In the genomic region with DNA sequence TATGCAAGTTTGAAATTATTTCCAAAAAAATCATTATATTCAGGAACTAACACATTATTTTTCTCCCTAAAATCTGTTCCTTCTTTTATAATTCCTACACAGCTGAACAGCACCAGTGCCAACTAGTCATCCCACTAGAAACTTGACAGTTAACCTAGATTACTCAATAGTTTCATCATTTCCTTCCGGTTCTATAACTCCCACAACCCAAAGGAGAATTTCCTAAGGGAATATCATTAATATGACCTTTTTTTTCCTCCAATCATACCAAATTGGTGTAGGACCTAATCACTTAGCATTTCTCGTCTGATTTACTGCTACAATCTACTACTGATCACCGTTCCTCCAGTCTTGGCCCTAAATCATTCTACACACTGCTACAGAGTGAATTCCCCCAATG, we compare ENCODE assay signal across 10 cellular contexts. TPM values are rescaled to one million over a fixed set of nuclear protein-coding genes. Genes with fewer than 3 reads are reported as not detected.
DNase-seq lines count a peak whose midpoint lies in the region; ATAC-seq and TF ChIP-seq lines count a peak whose summit lies in the region.
"Had no signal": no experiment of that assay in that cellular context is flagged by ENCODE, and none has a peak within 500 bp of the region (broad histone marks: within the 10 kb centered on the region; RNA-seq: fewer than 3 reads in every experiment).

No MANE protein-coding gene starts in this region.

- TF ChIP-seq CTCF in foreskin fibroblast (IDR thresholded peaks at IDR 0.05; ENCODE audit: low read depth, low read length) (no peak), GM13977 (IDR thresholded peaks at IDR 0.05; ENCODE audit: extremely low read depth, insufficient read depth, missing control alignments) (no peak), mucosa of descending colon (IDR thresholded peaks at IDR 0.05) (no peak)

- TF ChIP-seq POLR2A in GM18505 (IDR thresholded peaks at IDR 0.05; ENCODE audit: borderline replicate concordance, extremely low read depth, insufficient read depth, insufficient read length) = no peak

- H3K36me3 ChIP-seq in SJSA1 (peaks cover 14% of the 10 kb centered on the region), subcutaneous abdominal adipose tissue (ENCODE audit: control insufficient read depth in 5 of 5, insufficient read depth in 5 of 5, low read length in 5 of 5) (no peaks in the 10 kb centered on the region), mucosa of descending colon (ENCODE audit: low read depth) (no peaks in the 10 kb centered on the region)
- H3K36me3 ChIP-seq: tibial artery had no signal

- peak overlapping the region; percentile 46 for H3K27ac ChIP-seq in SJSA1
- peak overlapping the region; percentile 53 for H3K27ac ChIP-seq in subcutaneous abdominal adipose tissue (ENCODE audit: low read depth, low read length)
- H3K27ac ChIP-seq: tibial artery had no signal

- in situ Hi-C loops in GM13977 (cut with MboI; ENCODE audit: low pct_unique_long_range_greater_than_20kb, low sequenced_read_pairs, unreplicated experiment) = no loop called here

- intact Hi-C loops in mucosa of descending colon (cut with DNase I, micrococcal nuclease) = no loop called here

- peak overlapping the region in 1 of 5 donors; percentile 24 for H3K9ac ChIP-seq in subcutaneous abdominal adipose tissue (ENCODE audit: low read length in 5 of 5)

- H3K4me3 ChIP-seq in SJSA1 = no peak overlapping the region
- H3K4me3 ChIP-seq in foreskin fibroblast (ENCODE audit: low read depth in 1 of 2, low read length in 2 of 2) = no peak overlapping the region
- H3K4me3 ChIP-seq in subcutaneous abdominal adipose tissue (ENCODE audit: low read depth in 1 of 5, low read length in 5 of 5) = no peak overlapping the region
- H3K4me3 ChIP-seq in mucosa of descending colon = no peak overlapping the region
- H3K4me3 ChIP-seq: tibial artery had no signal

- DNase-seq in SKM-1 treated with dmso at 0.1 percent for 144 hours (lab: John Stamatoyannopoulos, UW; ENCODE audit: unreplicated experiment) (peak; percentile 13), SKM-1 (lab: John Stamatoyannopoulos, UW; ENCODE audit: unreplicated experiment) (no peak), SJSA1 (ENCODE audit: low read depth in 1 of 2, low spot score in 2 of 2) (no peak), foreskin fibroblast (peak; percentile 51 to 83), GM13977 (ENCODE audit: low spot score) (no peak), mucosa of descending colon (no peak)
- DNase-seq: NCI-H524 had no signal

- H3K9me3 ChIP-seq in SJSA1 (replicated peaks) (0 out of 2 replicates have a peak, but pooled peaks cover 3% of the 10 kb centered on the region), subcutaneous abdominal adipose tissue (ENCODE audit: control insufficient read depth in 5 of 5, low read length in 5 of 5) (no peaks in the 10 kb centered on the region), mucosa of descending colon (no peaks in the 10 kb centered on the region)
- H3K9me3 ChIP-seq: tibial artery had no signal

- ATAC-seq in GM18505 (IDR thresholded peaks at IDR 0.05; ENCODE audit: unreplicated experiment) = no peak
- no peak for ATAC-seq in mucosa of descending colon

- peaks cover 8% of the 10 kb centered on the region for H3K4me1 ChIP-seq in SJSA1 (replicated peaks)
- peaks cover 0 to 29% (median 26%) of the 10 kb centered on the region in 5 donors for H3K4me1 ChIP-seq in subcutaneous abdominal adipose tissue (ENCODE audit: control insufficient read depth in 5 of 5, insufficient read depth in 5 of 5, low read length in 5 of 5)
- no peaks in the 10 kb centered on the region for H3K4me1 ChIP-seq in mucosa of descending colon (ENCODE audit: low read depth)

- H3K27me3 ChIP-seq in SJSA1 (replicated peaks) (no peaks in the 10 kb centered on the region), subcutaneous abdominal adipose tissue (ENCODE audit: control insufficient read depth in 5 of 5, insufficient read depth in 4 of 5, low read length in 5 of 5) (no peaks in the 10 kb centered on the region)
- H3K27me3 ChIP-seq: tibial artery had no signal

RNA-seq across cellular contexts. Expression of a gene that starts 45.9 kb away (rescaled TPM):
- 41.6 and 49.7 TPM in 2 replicates for total RNA-seq in SJSA1 (2014; rRNA removed; shearing (Covaris generic))
- 10 to 100 TPM; 49.5 to 76.9 (median 55.5) TPM for total RNA-seq in mucosa of descending colon

Comparison
In these comparisons a context has a peak if more than half of its experiments do, and no peak if none do; other contexts are left out.
1. DNase-seq: peak in SKM-1 treated with dmso at 0.1 percent for 144 hours (single experiment) and foreskin fibroblast (2 of 2); none in SKM-1 (single experiment), SJSA1 (0 of 2), GM13977 (single experiment) and mucosa of descending colon (0 of 3).